ENCODE assay signal across 7 cellular contexts in the genomic region with DNA sequence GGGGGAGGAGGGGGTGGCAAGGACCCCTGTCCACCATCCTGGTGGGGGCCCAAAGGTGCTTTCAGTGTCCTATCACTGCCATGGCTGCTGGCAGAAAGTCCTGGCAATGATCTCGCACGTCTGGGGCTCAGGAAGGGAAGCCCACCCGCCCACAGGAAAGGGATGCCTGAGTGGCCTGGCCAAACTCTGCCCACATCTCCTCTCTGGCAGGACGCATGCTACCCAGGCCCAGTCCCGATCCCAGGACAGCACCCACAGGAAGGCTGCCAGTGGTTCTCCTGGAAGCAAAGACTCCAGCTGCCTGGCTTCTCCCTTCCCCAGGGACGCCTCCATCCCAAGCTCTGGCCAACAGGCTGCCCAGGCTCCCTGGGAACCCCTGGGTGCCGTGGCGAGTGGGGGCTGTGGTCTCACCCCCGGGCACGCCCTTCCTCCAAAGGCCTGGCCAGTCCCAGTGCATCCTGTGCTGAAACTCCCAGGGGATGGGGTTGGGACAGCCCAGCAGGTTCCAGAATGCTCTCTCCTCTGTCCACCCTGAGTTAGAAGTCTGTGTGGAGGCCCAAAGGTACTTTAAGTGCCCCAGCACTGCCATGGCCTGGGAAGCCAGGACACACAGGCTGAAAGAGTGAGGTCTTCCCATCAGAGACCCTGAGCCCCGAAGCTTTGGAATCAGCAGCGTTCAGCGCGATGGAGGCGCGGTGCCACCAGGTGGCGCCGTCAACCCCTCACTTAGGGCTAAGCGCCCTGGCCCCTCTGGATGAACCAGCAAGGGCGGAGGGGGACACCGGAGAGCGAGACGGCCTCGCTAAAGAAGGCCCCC. TPM values are rescaled to one million over a fixed set of nuclear protein-coding genes. Genes with fewer than 3 reads are reported as not detected.
DNase-seq lines count a peak whose midpoint lies in the region; ATAC-seq, FAIRE-seq and TF ChIP-seq lines count a peak whose summit lies in the region.

No MANE protein-coding gene starts in this region.

- TF ChIP-seq EP300 in Ishikawa (IDR thresholded peaks at IDR 0.05; ENCODE audit: borderline replicate concordance) (no peak), gastroesophageal sphincter (IDR thresholded peaks at IDR 0.05) (no peak), upper lobe of left lung (IDR thresholded peaks at IDR 0.05) (no peak)

- H3K4me1 ChIP-seq in gastroesophageal sphincter: peaks cover 0 to 14% (median 9%) of the 10 kb centered on the region in 3 donors
- peaks cover 12 to 36% (median 18%) of the 10 kb centered on the region in 4 donors for H3K4me1 ChIP-seq in upper lobe of left lung

- peak; percentile 91 for TF ChIP-seq RAD21 in Ishikawa (IDR thresholded peaks at IDR 0.05; ENCODE audit: low read depth)

- peak; percentile 83 for ATAC-seq in gastroesophageal sphincter
- ATAC-seq in upper lobe of left lung (ENCODE audit: low FRiP score in 2 of 2): peak; percentile 81 to 93

- H3K27ac ChIP-seq in gastroesophageal sphincter (no peak overlapping the region), upper lobe of left lung (no peak overlapping the region)

- H3K36me3 ChIP-seq in gastroesophageal sphincter (no peaks in the 10 kb centered on the region), upper lobe of left lung (no peaks in the 10 kb centered on the region)

- H3K27me3 ChIP-seq in gastroesophageal sphincter (peaks cover 4% of the 10 kb centered on the region), upper lobe of left lung (no peaks in the 10 kb centered on the region)

- TF ChIP-seq CTCF in gastroesophageal sphincter (IDR thresholded peaks at IDR 0.05) (peak in 3 of 4 experiments; percentile 83 to 92 (median 84)), upper lobe of left lung (IDR thresholded peaks at IDR 0.05) (peak; percentile 85 to 94 (median 92))

- TF ChIP-seq POLR2A in GM12891 (IDR thresholded peaks at IDR 0.05; ENCODE audit: low read depth, low read length) (no peak), gastroesophageal sphincter (IDR thresholded peaks at IDR 0.05) (no peak), upper lobe of left lung (IDR thresholded peaks at IDR 0.05) (no peak)

- WGBS in gastroesophageal sphincter (ENCODE audit: low coverage in 1 of 2), 2 donors: 40 to 67% methylated on average over 1 to 3 of the region's 24 CpGs
- 16 to 25% methylated on average over 4 to 23 of the region's 24 CpGs for WGBS in upper lobe of left lung, 2 donors

- H3K9me3 ChIP-seq in gastroesophageal sphincter (no peaks in the 10 kb centered on the region), upper lobe of left lung (no peaks in the 10 kb centered on the region)

- peak; percentile 63 for FAIRE-seq in GM12891 (lab: Jason Lieb, UNC)

- intact Hi-C loops in posterior cingulate gyrus (cut with DNase I): loop anchor here (5.0 kb wide), 1 partner anchor 229 kb away; a partner anchor contains a TSS

- peak; percentile 80 for DNase-seq in GM12891 (ENCODE audit: insufficient read length, low spot score)
- peak; percentile 9 for DNase-seq in SHP77 treated with DMSO at 0.1 percent for 48 hours (lab: John Stamatoyannopoulos, UW)
- peak; percentile 63 for DNase-seq in activated gamma-delta T cell treated with Interleukin-2 at 50 U/mL for 16 hours
- DNase-seq in posterior cingulate gyrus: peak in 9 of 10 donors; percentile 58 to 96 (median 76)
- peak; percentile 65 to 96 for DNase-seq in upper lobe of left lung

- H3K4me3 ChIP-seq in gastroesophageal sphincter (peak overlapping the region in 1 of 2 donors; percentile 13), upper lobe of left lung (peak overlapping the region in 2 of 4 donors; percentile 17 to 18)

TF ChIP-seq in GM12891, 5 proteins besides CTCF, POLR2A, EP300 and RAD21:
- no peak for TF ChIP-seq TAF1 (IDR thresholded peaks at IDR 0.05; ENCODE audit: low read depth, low read length)
- no peak for TF ChIP-seq POLR2AphosphoS5 (IDR thresholded peaks at IDR 0.05; ENCODE audit: low read depth, low read length)
- TF ChIP-seq PAX5 (IDR thresholded peaks at IDR 0.05; ENCODE audit: insufficient read depth, low read length, severe bottlenecking): no peak
- no peak for TF ChIP-seq SPI1 (IDR thresholded peaks at IDR 0.05; ENCODE audit: low read depth, low read length)
- TF ChIP-seq POU2F2 (IDR thresholded peaks at IDR 0.05; ENCODE audit: low read depth, low read length): no peak

TF ChIP-seq in Ishikawa, 13 proteins besides CTCF, POLR2A, EP300 and RAD21:
- TF ChIP-seq TCF12 (IDR thresholded peaks at IDR 0.05; ENCODE audit: low read depth): no peak
- peak; percentile 64; the same call in 1 of the 2 replicates for TF ChIP-seq ZBTB7A (IDR thresholded peaks at IDR 0.05; ENCODE audit: low read depth)
- TF ChIP-seq FOXM1 (IDR thresholded peaks at IDR 0.05; ENCODE audit: borderline replicate concordance, low read depth): no peak
- TF ChIP-seq, protein P1, sequence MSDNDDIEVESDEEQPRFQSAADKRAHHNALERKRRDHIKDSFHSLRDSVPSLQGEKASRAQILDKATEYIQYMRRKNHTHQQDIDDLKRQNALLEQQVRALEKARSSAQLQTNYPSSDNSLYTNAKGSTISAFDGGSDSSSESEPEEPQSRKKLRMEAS (IDR thresholded peaks at IDR 0.05): no peak
- TF ChIP-seq, protein P2, sequence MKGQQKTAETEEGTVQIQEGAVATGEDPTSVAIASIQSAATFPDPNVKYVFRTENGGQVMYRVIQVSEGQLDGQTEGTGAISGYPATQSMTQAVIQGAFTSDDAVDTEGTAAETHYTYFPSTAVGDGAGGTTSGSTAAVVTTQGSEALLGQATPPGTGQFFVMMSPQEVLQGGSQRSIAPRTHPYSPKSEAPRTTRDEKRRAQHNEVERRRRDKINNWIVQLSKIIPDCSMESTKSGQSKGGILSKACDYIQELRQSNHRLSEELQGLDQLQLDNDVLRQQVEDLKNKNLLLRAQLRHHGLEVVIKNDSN (IDR thresholded peaks at IDR 0.05): no peak
- TF ChIP-seq, protein P3, sequence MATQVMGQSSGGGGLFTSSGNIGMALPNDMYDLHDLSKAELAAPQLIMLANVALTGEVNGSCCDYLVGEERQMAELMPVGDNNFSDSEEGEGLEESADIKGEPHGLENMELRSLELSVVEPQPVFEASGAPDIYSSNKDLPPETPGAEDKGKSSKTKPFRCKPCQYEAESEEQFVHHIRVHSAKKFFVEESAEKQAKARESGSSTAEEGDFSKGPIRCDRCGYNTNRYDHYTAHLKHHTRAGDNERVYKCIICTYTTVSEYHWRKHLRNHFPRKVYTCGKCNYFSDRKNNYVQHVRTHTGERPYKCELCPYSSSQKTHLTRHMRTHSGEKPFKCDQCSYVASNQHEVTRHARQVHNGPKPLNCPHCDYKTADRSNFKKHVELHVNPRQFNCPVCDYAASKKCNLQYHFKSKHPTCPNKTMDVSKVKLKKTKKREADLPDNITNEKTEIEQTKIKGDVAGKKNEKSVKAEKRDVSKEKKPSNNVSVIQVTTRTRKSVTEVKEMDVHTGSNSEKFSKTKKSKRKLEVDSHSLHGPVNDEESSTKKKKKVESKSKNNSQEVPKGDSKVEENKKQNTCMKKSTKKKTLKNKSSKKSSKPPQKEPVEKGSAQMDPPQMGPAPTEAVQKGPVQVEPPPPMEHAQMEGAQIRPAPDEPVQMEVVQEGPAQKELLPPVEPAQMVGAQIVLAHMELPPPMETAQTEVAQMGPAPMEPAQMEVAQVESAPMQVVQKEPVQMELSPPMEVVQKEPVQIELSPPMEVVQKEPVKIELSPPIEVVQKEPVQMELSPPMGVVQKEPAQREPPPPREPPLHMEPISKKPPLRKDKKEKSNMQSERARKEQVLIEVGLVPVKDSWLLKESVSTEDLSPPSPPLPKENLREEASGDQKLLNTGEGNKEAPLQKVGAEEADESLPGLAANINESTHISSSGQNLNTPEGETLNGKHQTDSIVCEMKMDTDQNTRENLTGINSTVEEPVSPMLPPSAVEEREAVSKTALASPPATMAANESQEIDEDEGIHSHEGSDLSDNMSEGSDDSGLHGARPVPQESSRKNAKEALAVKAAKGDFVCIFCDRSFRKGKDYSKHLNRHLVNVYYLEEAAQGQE (IDR thresholded peaks at IDR 0.05; ENCODE audit: low read depth): no peak
- TF ChIP-seq CREB1 (IDR thresholded peaks at IDR 0.05; ENCODE audit: low read depth): no peak
- no peak for TF ChIP-seq CEBPB (IDR thresholded peaks at IDR 0.05)
- 0 out of 2 replicates have a peak, but pooled peaks have one; percentile 28 for TF ChIP-seq YY1 (IDR thresholded peaks at IDR 0.05; ENCODE audit: low read depth)
- no peak for TF ChIP-seq EGR1 (IDR thresholded peaks at IDR 0.05)
- no peak for TF ChIP-seq TAF1 (IDR thresholded peaks at IDR 0.05; ENCODE audit: low read depth)
- no peak for TF ChIP-seq NFIC (IDR thresholded peaks at IDR 0.05)

RNA-seq across cellular contexts. Expression of a gene that starts 29.8 kb away (rescaled TPM):
- polyA plus RNA-seq in GM12891 (2012; ENCODE audit: low read depth, missing spikeins): 4.0 TPM
- 10 to 100 TPM in 1 of 4 donors, 1 to 10 TPM in 3; 6.2 to 15.6 (median 8.5) TPM for total RNA-seq in gastroesophageal sphincter
- total RNA-seq in upper lobe of left lung: 10 to 100 TPM in 5 of 6 donors, 1 to 10 TPM in 1; 8.5 to 24.3 (median 16.7) TPM

Comparison
In these comparisons a context has a peak if more than half of its experiments do, and no peak if none do; other contexts are left out.
1. DNase-seq: peak in every context shown above with its lines; median percentile 80 in upper lobe of left lung; 80 in GM12891; 76 in posterior cingulate gyrus; 63 in activated gamma-delta T cell treated with Interleukin-2 at 50 U/mL for 16 hours; 9 in SHP77 treated with DMSO at 0.1 percent for 48 hours.